Comparison of ENCODE assay signal across 8 cellular contexts in the genomic region with DNA sequence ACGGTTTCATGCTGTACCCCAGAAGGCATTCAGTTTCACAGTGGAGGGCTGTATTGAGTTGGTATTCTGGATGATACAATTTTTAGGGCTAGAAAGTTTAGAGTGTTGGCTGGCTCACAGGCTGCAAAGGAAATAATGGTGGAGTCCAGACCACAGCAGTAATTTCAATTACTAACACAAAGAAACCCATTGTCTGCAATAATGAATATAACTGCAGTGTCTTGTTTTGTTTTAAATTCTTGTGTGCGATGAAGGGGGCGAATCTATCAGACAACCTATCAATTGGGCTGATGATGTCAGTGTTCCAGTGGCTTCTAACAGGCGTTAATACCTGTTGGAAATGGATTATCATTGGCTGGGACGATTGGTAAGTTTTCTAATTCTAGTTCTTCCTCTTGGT. TPM values are rescaled to one million over a fixed set of nuclear protein-coding genes. Genes with fewer than 3 reads are reported as not detected.
DNase-seq lines count a peak whose midpoint lies in the region; ATAC-seq and TF ChIP-seq lines count a peak whose summit lies in the region.
"Had no signal": no experiment of that assay in that cellular context is flagged by ENCODE, and none has a peak within 500 bp of the region (broad histone marks: within the 10 kb centered on the region; RNA-seq: fewer than 3 reads in every experiment).

No MANE protein-coding gene starts in this region.

- H3K27me3 ChIP-seq in HL-60 (ENCODE audit: insufficient read depth, poor library complexity, severe bottlenecking) (no peaks in the 10 kb centered on the region), right cardiac atrium (ENCODE audit: control insufficient read depth, insufficient read depth) (no peaks in the 10 kb centered on the region), smooth muscle cell (ENCODE audit: low read depth) (no peaks in the 10 kb centered on the region)
- H3K27me3 ChIP-seq: upper lobe of right lung had no signal

- ATAC-seq in right cardiac atrium (no peak), GM19351 (IDR thresholded peaks at IDR 0.05; ENCODE audit: unreplicated experiment) (no peak)
- ATAC-seq: upper lobe of right lung had no signal

- no peaks in the 10 kb centered on the region for H3K9me3 ChIP-seq in right cardiac atrium (ENCODE audit: control insufficient read depth, low read length)
- no peaks in the 10 kb centered on the region for H3K9me3 ChIP-seq in smooth muscle cell (replicated peaks; ENCODE audit: low read depth)
- H3K9me3 ChIP-seq: upper lobe of right lung had no signal

- WGBS in right cardiac atrium, result 59% methylated on average over 5 of the region's 5 CpGs
- 80% methylated on average over 5 of the region's 5 CpGs for WGBS in smooth muscle cell (ENCODE audit: low lambda C conversion rate)

- H3K27ac ChIP-seq in HL-60 (replicated peaks) (peak overlapping the region; percentile 99), right cardiac atrium (ENCODE audit: low read length) (peak overlapping the region; percentile 100), smooth muscle cell (ENCODE audit: low read depth) (no peak overlapping the region)

- intact Hi-C loops in right cardiac atrium (cut with DNase I), result loop anchor here (5.0 to 10.0 kb wide), 4 partner anchors 47 to 75 kb away; partner anchors contain the start of genes CDK5RAP3 (in 1 of the 4), PNPO (in 1 of the 4) and PRR15L (in 1 of the 4)

- peaks cover 34% of the 10 kb centered on the region for H3K36me3 Mint-ChIP-seq in activated CD4-positive, alpha-beta memory T cell treated with anti-CD3 and anti-CD28 coated beads, Interleukin-2, amount 10 ng/mL, durations not matched to agents 7 days and 5 days (ENCODE audit: low read depth)

- H2AFZ ChIP-seq in smooth muscle cell (ENCODE audit: low read depth), result no peak overlapping the region

- TF ChIP-seq CTCF in HL-60 (IDR thresholded peaks at IDR 0.05; ENCODE audit: insufficient read depth, low read length) (no peak), smooth muscle cell (IDR thresholded peaks at IDR 0.05; ENCODE audit: borderline replicate concordance, insufficient read depth, poor library complexity, severe bottlenecking) (no peak)

- H3K79me2 ChIP-seq in smooth muscle cell (ENCODE audit: low read depth), result peaks cover 20% of the 10 kb centered on the region

- no peaks in the 10 kb centered on the region for H4K20me1 ChIP-seq in smooth muscle cell (ENCODE audit: low read depth)

- H3K4me2 ChIP-seq in smooth muscle cell, result peak overlapping the region; percentile 99

- peak overlapping the region; percentile 91 for H3K4me3 Mint-ChIP-seq in activated CD4-positive, alpha-beta memory T cell treated with anti-CD3 and anti-CD28 coated beads, Interleukin-2, amount 10 ng/mL, durations not matched to agents 7 days and 5 days

- no peaks in the 10 kb centered on the region for H3K36me3 ChIP-seq in smooth muscle cell (ENCODE audit: low read depth)
- H3K36me3 ChIP-seq: upper lobe of right lung had no signal

- H3K27me3 Mint-ChIP-seq in activated CD4-positive, alpha-beta memory T cell treated with anti-CD3 and anti-CD28 coated beads, Interleukin-2, amount 10 ng/mL, durations not matched to agents 7 days and 5 days, result no peaks in the 10 kb centered on the region

- H3K4me1 Mint-ChIP-seq in activated CD4-positive, alpha-beta memory T cell treated with anti-CD3 and anti-CD28 coated beads, Interleukin-2, amount 10 ng/mL, durations not matched to agents 7 days and 5 days, result peaks cover 42% of the 10 kb centered on the region

- H3K27ac Mint-ChIP-seq in activated CD4-positive, alpha-beta memory T cell treated with anti-CD3 and anti-CD28 coated beads, Interleukin-2, amount 10 ng/mL, durations not matched to agents 7 days and 5 days, result peak overlapping the region; percentile 84

- CTCF ChIA-PET in activated CD4-positive, alpha-beta memory T cell treated with anti-CD3 and anti-CD28 coated beads, Interleukin-2, amount 10 ng/mL, durations not matched to agents 7 days and 5 days (lab: Charles Lee), result interaction anchor here (0.6 to 1.2 kb wide), 3 partner anchors 49 to 698 kb away, joined by 3 to 4 read pairs (median 3); partner anchors contain the start of gene CDK5RAP3

- POLR2A ChIA-PET in activated CD4-positive, alpha-beta memory T cell treated with anti-CD3 and anti-CD28 coated beads, Interleukin-2, amount 10 ng/mL, durations not matched to agents 7 days and 5 days (lab: Charles Lee), result interaction anchor here (0.7 to 2.9 kb wide), 6 partner anchors 8 to 72 kb away, joined by 3 to 29 read pairs (median 5); partner anchors contain the start of genes LRRC46, MRPL10 and PNPO

- no peaks in the 10 kb centered on the region for H3K9me3 Mint-ChIP-seq in activated CD4-positive, alpha-beta memory T cell treated with anti-CD3 and anti-CD28 coated beads, Interleukin-2, amount 10 ng/mL, durations not matched to agents 7 days and 5 days

- H3F3A ChIP-seq in smooth muscle cell (ENCODE audit: low read depth), result no peaks in the 10 kb centered on the region

- H3K4me3 ChIP-seq in HL-60 (replicated peaks; ENCODE audit: insufficient read depth, low read length) (no peak overlapping the region), right cardiac atrium (ENCODE audit: low read length) (peak overlapping the region; percentile 99), smooth muscle cell (peak overlapping the region; percentile 98)

- DNase-seq in HL-60 (ENCODE audit: low read depth in 1 of 2, low spot score in 1 of 2) (no peak), right cardiac atrium (no peak), smooth muscle cell (lab: John Stamatoyannopoulos, UW; ENCODE audit: unreplicated experiment) (no peak), MV-4-11 (lab: John Stamatoyannopoulos, UW) (no peak)
- no peak for DNase-seq in activated CD4-positive, alpha-beta memory T cell treated with anti-CD3 and anti-CD28 coated beads, Interleukin-2, amount 10 ng/mL, durations not matched to agents 7 days and 5 days
- no peak for DNase-seq in stimulated activated CD4-positive, alpha-beta T cell treated with anti-CD3 and anti-CD28 coated beads, Interleukin-4, amount 100 ng/mL, for 24 hours
- DNase-seq: upper lobe of right lung had no signal

- peak overlapping the region; percentile 99 for H3K9ac ChIP-seq in smooth muscle cell (ENCODE audit: low read depth)

- peaks cover 17% of the 10 kb centered on the region for H3K4me1 ChIP-seq in right cardiac atrium (ENCODE audit: control insufficient read depth, insufficient read depth, low read length)
- H3K4me1 ChIP-seq in smooth muscle cell (ENCODE audit: low read depth), result peaks cover 18% of the 10 kb centered on the region

RNA-seq across cellular contexts. Expression of gene SP2, which starts 1.5 kb away (rescaled TPM):
- 10 to 100 TPM; 24.6 to 25.6 TPM for total RNA-seq in activated CD4-positive, alpha-beta memory T cell treated with anti-CD3 and anti-CD28 coated beads, Interleukin-2, amount 10 ng/mL, durations not matched to agents 7 days and 5 days
- 10 to 100 TPM; 15.8 to 20.6 (median 17.9) TPM for total RNA-seq in right cardiac atrium
- polyA plus RNA-seq in right cardiac atrium, result 11.4 TPM
- total RNA-seq in smooth muscle cell, result 2.4 and 4.7 TPM in 2 replicates
- polyA plus RNA-seq in smooth muscle cell, result 9.0 and 9.4 TPM in 2 replicates

RNA-seq across cellular contexts. Expression of gene PNPO, which starts 43.8 kb away (rescaled TPM):
- 10 to 100 TPM; 24.6 to 25.1 TPM for total RNA-seq in activated CD4-positive, alpha-beta memory T cell treated with anti-CD3 and anti-CD28 coated beads, Interleukin-2, amount 10 ng/mL, durations not matched to agents 7 days and 5 days
- total RNA-seq in right cardiac atrium, result 10 to 100 TPM; 23.9 to 29.9 (median 26.0) TPM
- 16.1 TPM for polyA plus RNA-seq in right cardiac atrium
- total RNA-seq in smooth muscle cell, result 7.6 and 9.3 TPM in 2 replicates
- 5.2 and 8.0 TPM in 2 replicates for polyA plus RNA-seq in smooth muscle cell

RNA-seq across cellular contexts. Expression of gene SP6, which starts 46.6 kb away (rescaled TPM):
- total RNA-seq in activated CD4-positive, alpha-beta memory T cell treated with anti-CD3 and anti-CD28 coated beads, Interleukin-2, amount 10 ng/mL, durations not matched to agents 7 days and 5 days, result under 1 TPM; 0.10 to 0.15 TPM
- total RNA-seq in right cardiac atrium (1 to 10 TPM in 1 of 4 donors, under 1 TPM in 3; 0.29 to 3.6 (median 0.41) TPM), smooth muscle cell (9.3 and 9.8 TPM in 2 replicates)
- polyA plus RNA-seq in right cardiac atrium (0.34 TPM), smooth muscle cell (10.7 and 13.1 TPM in 2 replicates)

RNA-seq across cellular contexts. Expression of gene SCRN2, which starts 56.5 kb away (rescaled TPM):
- total RNA-seq in activated CD4-positive, alpha-beta memory T cell treated with anti-CD3 and anti-CD28 coated beads, Interleukin-2, amount 10 ng/mL, durations not matched to agents 7 days and 5 days, result 10 to 100 TPM; 29.1 to 29.8 TPM
- 10 to 100 TPM; 36.6 to 51.8 (median 40.9) TPM for total RNA-seq in right cardiac atrium
- 62.3 TPM for polyA plus RNA-seq in right cardiac atrium
- total RNA-seq in smooth muscle cell, result 16.0 and 18.6 TPM in 2 replicates
- 45.0 and 49.4 TPM in 2 replicates for polyA plus RNA-seq in smooth muscle cell
